26 cellular contexts compared by ENCODE assay signal in the genomic region with DNA sequence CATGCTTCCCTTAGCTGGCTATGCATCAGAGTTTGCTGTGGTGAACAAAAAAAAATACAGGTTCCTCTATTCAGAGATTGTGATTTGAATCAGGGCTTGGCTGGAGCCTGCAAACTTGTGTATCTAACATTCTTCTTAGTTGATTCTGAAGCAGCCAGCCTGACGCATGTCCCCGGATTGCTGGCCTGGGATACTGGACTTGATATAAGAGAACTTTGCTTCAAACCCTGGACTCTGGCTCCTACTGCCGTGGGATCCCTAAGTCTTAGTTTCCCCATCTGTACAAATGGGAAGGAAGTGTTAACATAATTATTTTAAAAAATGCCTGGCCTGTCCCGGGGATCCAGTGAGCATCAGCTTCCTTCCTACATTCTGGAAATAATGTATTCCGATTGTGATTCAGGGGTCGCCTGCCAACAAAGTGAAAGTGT.
DNase-seq lines count a peak whose midpoint lies in the region; ATAC-seq lines count a peak whose summit lies in the region.
"Had no signal": no experiment of that assay in that cellular context is flagged by ENCODE, and none has a peak within 500 bp of the region (broad histone marks: within the 10 kb centered on the region; RNA-seq: fewer than 3 reads in every experiment).

No MANE protein-coding gene starts in this region.

- H3K27ac ChIP-seq in right cardiac atrium (ENCODE audit: low read length): no peak overlapping the region
- H3K27ac ChIP-seq: epithelial cell of prostate, PC-9, SJCRH30, stomach, VCaP had no signal

- peak overlapping the region; percentile 7 for H3K4me3 ChIP-seq in right cardiac atrium (ENCODE audit: low read length)
- H3K4me3 ChIP-seq: body of pancreas, PC-9, SJCRH30, stomach had no signal

- H3K27me3 ChIP-seq in right cardiac atrium (ENCODE audit: control insufficient read depth, insufficient read depth): no peaks in the 10 kb centered on the region
- H3K27me3 ChIP-seq: body of pancreas, SJCRH30, stomach had no signal

- no peaks in the 10 kb centered on the region for H3K9me3 ChIP-seq in right cardiac atrium (ENCODE audit: control insufficient read depth, low read length)
- H3K9me3 ChIP-seq: body of pancreas, stomach had no signal

- H3K4me1 ChIP-seq in right cardiac atrium (ENCODE audit: control insufficient read depth, insufficient read depth, low read length): no peaks in the 10 kb centered on the region

- peak; percentile 31 to 72 (median 51) for DNase-seq in right cardiac atrium
- no peak for DNase-seq in Right ventricle myocardium inferior (ENCODE audit: missing footprints)
- peak; percentile 57 for DNase-seq in dermis blood vessel endothelial cell
- peak; percentile 45 for DNase-seq in medulla oblongata (ENCODE audit: extremely low spot score)
- DNase-seq in DMS114 treated with DMSO at 0.1 percent for 48 hours (lab: John Stamatoyannopoulos, UW; ENCODE audit: unreplicated experiment): no peak
- no peak for DNase-seq in DMS 273 (lab: John Stamatoyannopoulos, UW; ENCODE audit: unreplicated experiment)
- DNase-seq: activated CD4-positive, alpha-beta T cell treated with anti-CD3 and anti-CD28 coated beads, Interleukin-2, amount 50 U/mL, for 1 hour; body of pancreas; C1 segment of cervical spinal cord; EL; Karpas-422; kidney; NCI-H1092 treated with DMSO at 0.1 percent for 48 hours; NCI-H2029; NCI-H2227 treated with DMSO at 0.1 percent for 48 hours; NCI-H82; occipital lobe; PC-9; SJCRH30; stomach; trophoblast cell had no signal

- 34% methylated on average over 6 of the region's 6 CpGs for WGBS in right cardiac atrium

- intact Hi-C loops in right cardiac atrium (cut with DNase I) (no loop called here), Right ventricle myocardium inferior (cut with DNase I) (no loop called here)

- ATAC-seq in right cardiac atrium: peak; percentile 41 to 65
- no peak for ATAC-seq in Right ventricle myocardium inferior
- no peak for ATAC-seq in HG02571 (IDR thresholded peaks at IDR 0.05; ENCODE audit: unreplicated experiment)
- ATAC-seq in GM19463 (IDR thresholded peaks at IDR 0.05; ENCODE audit: unreplicated experiment): no peak
- ATAC-seq: activated naive CD4-positive, alpha-beta T cell treated with anti-CD3 and anti-CD28 coated beads, Interleukin-2, amount 50 U/mL, for 72 hours; body of pancreas had no signal

Comparison
In these comparisons a context has a peak if more than half of its experiments do, and no peak if none do; other contexts are left out.
1. ATAC-seq: peak in right cardiac atrium (2 of 2); none in Right ventricle myocardium inferior (single experiment), HG02571 (single experiment) and GM19463 (single experiment).
2. DNase-seq: peak in right cardiac atrium (3 of 3), dermis blood vessel endothelial cell (single experiment) and medulla oblongata (single experiment); none in Right ventricle myocardium inferior (single experiment), DMS114 treated with DMSO at 0.1 percent for 48 hours (single experiment) and DMS 273 (single experiment).